19 cellular contexts compared by ENCODE assay signal in the genomic region with DNA sequence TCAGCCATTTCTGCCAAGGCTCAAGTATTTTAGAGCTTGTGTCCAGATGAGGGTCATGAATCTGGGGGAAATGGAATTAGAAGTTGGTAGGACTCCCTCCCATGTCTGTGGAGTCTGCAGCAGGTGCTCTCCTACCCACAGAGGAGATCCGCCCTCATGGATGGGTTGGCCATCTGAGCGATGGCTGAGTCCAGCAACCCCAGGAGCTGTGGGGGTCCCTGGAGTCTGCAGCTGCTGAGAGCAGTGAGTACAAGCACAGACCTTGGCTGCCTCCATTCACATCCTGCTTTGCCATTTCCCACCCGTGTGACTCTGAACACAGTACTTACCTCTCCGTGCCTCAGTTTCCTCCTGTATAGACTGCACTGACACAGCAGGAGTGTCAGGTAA. TPM values are rescaled to one million over a fixed set of nuclear protein-coding genes. Genes with fewer than 3 reads are reported as not detected.
DNase-seq lines count a peak whose midpoint lies in the region; ATAC-seq, FAIRE-seq and TF ChIP-seq lines count a peak whose summit lies in the region.
"Had no signal": no experiment of that assay in that cellular context is flagged by ENCODE, and none has a peak within 500 bp of the region (broad histone marks: within the 10 kb centered on the region; RNA-seq: fewer than 3 reads in every experiment).

No MANE protein-coding gene starts in this region.

- no peak for TF ChIP-seq EP300 in HepG2 (IDR thresholded peaks at IDR 0.05; ENCODE audit: low read depth in 2 of 2, low read length in 2 of 2)
- TF ChIP-seq EP300 in HepG2 (CRISPR knock-in tag; IDR thresholded peaks at IDR 0.05; ENCODE audit: borderline replicate concordance): no peak

- TF ChIP-seq POLR2A in HepG2 (IDR thresholded peaks at IDR 0.05; ENCODE audit: insufficient read depth in 1 of 2, low read depth in 2 of 2, low read length in 2 of 2): no peak

- WGBS in liver: 60% methylated on average over 4 of the region's 4 CpGs
- WGBS in HepG2 (ENCODE audit: low lambda C conversion rate): 100% methylated on average over 2 of the region's 4 CpGs
- 17 to 53% (median 23%) methylated on average over 4 of the region's 4 CpGs for WGBS in psoas muscle, 3 donors

- TF ChIP-seq RAD21 in liver (IDR thresholded peaks at IDR 0.05) (no peak), HepG2 (CRISPR knock-in tag; IDR thresholded peaks at IDR 0.05) (no peak)

- no peak for DNase-seq in HepG2 (ENCODE audit: low spot score)
- DNase-seq in glutamatergic neuron: no peak
- peak in 1 of 2 donors; percentile 46 for DNase-seq in psoas muscle
- no peak for DNase-seq in GM20000 (ENCODE audit: low spot score)
- DNase-seq in NCI-H2196 (lab: John Stamatoyannopoulos, UW; ENCODE audit: unreplicated experiment): no peak
- DNase-seq in NK-92 (lab: John Stamatoyannopoulos, UW; ENCODE audit: unreplicated experiment): no peak
- DNase-seq: CD4-positive, alpha-beta T cell; DMS153; GF-D8; HCEC 1CT; NK-92 treated with Interleukin-12 subunit alpha and Interleukin-12 subunit beta, amount 100 ng/mL, for 24 hours; RPMI8226 had no signal

- POLR2A ChIA-PET in HepG2 (lab: Yijun Ruan, JAX): interaction anchor here (1.2 kb wide), 1 partner anchor 86 kb away, joined by 4 read pairs; a partner anchor contains a TSS

- H3K27me3 ChIP-seq in liver (ENCODE audit: control insufficient read depth in 4 of 4, insufficient read depth in 4 of 4, low read length in 3 of 4): no peaks in the 10 kb centered on the region
- peaks cover 0 to 26% of the 10 kb centered on the region in 2 experiments; a peak in 2 of 5 replicates for H3K27me3 ChIP-seq in HepG2 (ENCODE audit: control insufficient read depth in 1 of 2, insufficient read depth in 2 of 2, low read length in 2 of 2)
- no peaks in the 10 kb centered on the region for H3K27me3 ChIP-seq in psoas muscle (ENCODE audit: insufficient read depth in 3 of 3, low read length in 2 of 3)
- H3K27me3 ChIP-seq: vagina had no signal

- H3K4me3 ChIP-seq in liver (ENCODE audit: low read depth in 1 of 3, low read length in 3 of 3) (no peak overlapping the region), HepG2 (replicated peaks in 1 of 3; ENCODE audit: insufficient read depth in 1 of 3, low read depth in 2 of 3, low read length in 3 of 3) (no peak overlapping the region), psoas muscle (no peak overlapping the region)
- H3K4me3 ChIP-seq: vagina had no signal

- no TSS peak for BruUV-seq in HepG2 (replicated peaks; lab: Mats Ljungman, UMichigan)

- H3K4me2 ChIP-seq in HepG2 (ENCODE audit: low read depth, low read length): no peak overlapping the region

- H3K79me2 ChIP-seq in HepG2 (ENCODE audit: insufficient read depth, low read length): no peaks in the 10 kb centered on the region

- no peak for FAIRE-seq in HepG2 (lab: Jason Lieb, UNC)

- H3K27me3 Mint-ChIP-seq in glutamatergic neuron (ENCODE audit: unreplicated experiment): peaks cover 14% of the 10 kb centered on the region
- H3K27me3 Mint-ChIP-seq: CD4-positive, alpha-beta T cell had no signal

- H3K27ac ChIP-seq in liver (ENCODE audit: low read depth in 1 of 2, low read length in 2 of 2) (peak overlapping the region; percentile 80 to 87), HepG2 (ENCODE audit: extremely low read length, insufficient read depth, low read length) (no peak overlapping the region), psoas muscle (peak overlapping the region; percentile 98)
- H3K27ac ChIP-seq: vagina had no signal

- CTCF ChIA-PET in HepG2 (lab: Yijun Ruan, JAX; ENCODE audit: low intra/inter-chr PET ratio, low total read pairs): no interaction called here

- H3K27ac Mint-ChIP-seq in glutamatergic neuron (ENCODE audit: unreplicated experiment): peak overlapping the region; percentile 87
- H3K27ac Mint-ChIP-seq: activated T-helper 1 cell treated with anti-CD3 and anti-CD28 coated beads, Interleukin-12 subunit alpha, Interleukin-12 subunit beta, Interleukin-2, Interleukin-4 antibody, amounts not matched to agents 30 ng/mL and 10 ng/mL and 1 ng/mL, durations not matched to agents 14 hours and 24 hours and 36 hours; CD4-positive, alpha-beta T cell; dendritic cell treated with granulocyte-macrophage colony-stimulating factor and Interleukin-4, amounts not matched to agents 40 ng/mL and 50 ng/mL, for 4 days; stimulated activated naive CD8-positive, alpha-beta T cell treated with anti-CD3 and anti-CD28 coated beads, Interleukin-15, Interleukin-2, amounts not matched to agents 100 ng/mL and 50 ng/mL, for 24 hours had no signal

- TF ChIP-seq CTCF in liver (IDR thresholded peaks at IDR 0.05; ENCODE audit: low read depth, low read length, missing input control) (no peak), HepG2 (CRISPR knock-in tag; IDR thresholded peaks at IDR 0.05) (no peak), glutamatergic neuron (IDR thresholded peaks at IDR 0.05; ENCODE audit: partially characterized antibody, unreplicated experiment) (no peak), psoas muscle (IDR thresholded peaks at IDR 0.05) (no peak), GM20000 (IDR thresholded peaks at IDR 0.05; ENCODE audit: extremely low read depth, missing control alignments) (no peak)

- peaks cover 29 to 89% (median 79%) of the 10 kb centered on the region in 4 donors for H3K4me1 ChIP-seq in liver (ENCODE audit: control insufficient read depth in 4 of 4, insufficient read depth in 4 of 4, low read length in 3 of 4)
- H3K4me1 ChIP-seq in HepG2 (ENCODE audit: insufficient read depth, low read length): peaks cover 70% of the 10 kb centered on the region
- peaks cover 94% of the 10 kb centered on the region for H3K4me1 ChIP-seq in psoas muscle

- no peaks in the 10 kb centered on the region for H3K36me3 Mint-ChIP-seq in glutamatergic neuron (ENCODE audit: unreplicated experiment)
- H3K36me3 Mint-ChIP-seq: activated naive CD4-positive, alpha-beta T cell treated with anti-CD3 and anti-CD28 coated beads, Interleukin-2, amount 50 U/mL, for 72 hours had no signal

- in situ Hi-C loops in HepG2 (cut with HindIII; ENCODE audit: extremely low pct_ligation_motif_present, low pct_unique_long_range_greater_than_20kb): no loop called here

- H3K9me3 Mint-ChIP-seq in glutamatergic neuron (ENCODE audit: unreplicated experiment): peaks cover 6% of the 10 kb centered on the region
- H3K9me3 Mint-ChIP-seq: activated naive CD4-positive, alpha-beta T cell treated with anti-CD3 and anti-CD28 coated beads, Interleukin-2, amount 50 U/mL, for 72 hours; activated T-helper 1 cell treated with anti-CD3 and anti-CD28 coated beads, Interleukin-12 subunit alpha, Interleukin-12 subunit beta, Interleukin-2, Interleukin-4 antibody, amounts not matched to agents 30 ng/mL and 10 ng/mL and 1 ng/mL, durations not matched to agents 14 hours and 24 hours and 36 hours; CD4-positive, alpha-beta T cell; dendritic cell treated with granulocyte-macrophage colony-stimulating factor and Interleukin-4, amounts not matched to agents 40 ng/mL and 50 ng/mL, for 4 days; stimulated activated naive CD8-positive, alpha-beta T cell treated with anti-CD3 and anti-CD28 coated beads, Interleukin-15, Interleukin-2, amounts not matched to agents 100 ng/mL and 50 ng/mL, for 24 hours had no signal

- no peak overlapping the region for H3K9ac ChIP-seq in liver (ENCODE audit: low read depth in 1 of 2, low read length in 2 of 2)
- H3K9ac ChIP-seq in HepG2 (ENCODE audit: insufficient read depth, low read depth, low read length): no peak overlapping the region

- no peak overlapping the region for H3K4me3 Mint-ChIP-seq in glutamatergic neuron (ENCODE audit: unreplicated experiment)
- H3K4me3 Mint-ChIP-seq: activated T-helper 1 cell treated with anti-CD3 and anti-CD28 coated beads, Interleukin-12 subunit alpha, Interleukin-12 subunit beta, Interleukin-2, Interleukin-4 antibody, amounts not matched to agents 30 ng/mL and 10 ng/mL and 1 ng/mL, durations not matched to agents 14 hours and 24 hours and 36 hours; CD4-positive, alpha-beta T cell; dendritic cell treated with granulocyte-macrophage colony-stimulating factor and Interleukin-4, amounts not matched to agents 40 ng/mL and 50 ng/mL, for 4 days; stimulated activated naive CD8-positive, alpha-beta T cell treated with anti-CD3 and anti-CD28 coated beads, Interleukin-15, Interleukin-2, amounts not matched to agents 100 ng/mL and 50 ng/mL, for 24 hours had no signal

- no peaks in the 10 kb centered on the region for H3K36me3 ChIP-seq in liver (ENCODE audit: control insufficient read depth in 4 of 4, insufficient read depth in 3 of 4, low read depth in 1 of 4, low read length in 3 of 4)
- no peaks in the 10 kb centered on the region for H3K36me3 ChIP-seq in HepG2 (replicated peaks in 1 of 2; ENCODE audit: control insufficient read depth in 1 of 2, insufficient read depth in 2 of 2, low read length in 2 of 2)
- no peaks in the 10 kb centered on the region for H3K36me3 ChIP-seq in psoas muscle (ENCODE audit: insufficient read depth in 1 of 2, low read depth in 1 of 2)
- H3K36me3 ChIP-seq: vagina had no signal

- no peaks in the 10 kb centered on the region for H3K9me3 ChIP-seq in liver (ENCODE audit: control insufficient read depth in 4 of 4, low read length in 3 of 4)
- no peaks in the 10 kb centered on the region for H3K9me3 ChIP-seq in HepG2 (ENCODE audit: low read length)
- H3K9me3 ChIP-seq in psoas muscle: no peaks in the 10 kb centered on the region
- H3K9me3 ChIP-seq: vagina had no signal

- intact Hi-C loops in HepG2 (cut with micrococcal nuclease; ENCODE audit: unreplicated experiment) (no loop called here), psoas muscle (cut with DNase I) (no loop called here)

- no peaks in the 10 kb centered on the region for H4K20me1 ChIP-seq in HepG2 (ENCODE audit: insufficient read depth, low read length)

- ATAC-seq in HepG2 (no peak), psoas muscle (no peak), GM21723 (IDR thresholded peaks at IDR 0.05; ENCODE audit: unreplicated experiment) (no peak)
- ATAC-seq: activated naive CD4-positive, alpha-beta T cell treated with anti-CD3 and anti-CD28 coated beads, Interleukin-2, amount 50 U/mL, for 72 hours had no signal

- H3K4me1 Mint-ChIP-seq in glutamatergic neuron (ENCODE audit: low read depth, unreplicated experiment): peaks cover 39% of the 10 kb centered on the region

- H2AFZ ChIP-seq in HepG2 (ENCODE audit: low read length): no peak overlapping the region

RNA-seq across cellular contexts. Expression of a gene that starts 25.8 kb away (rescaled TPM):
- 10 to 100 TPM in 1 of 2 donors, 1 to 10 TPM in 1; 1.1 to 17.5 TPM for total RNA-seq in liver
- 10 to 100 TPM in 1 of 2 donors, 1 to 10 TPM in 1; 3.9 to 36.6 TPM for polyA plus RNA-seq in liver
- 0.09 and 0.22 TPM in 2 replicates for total RNA-seq in HepG2 (2016; rRNA removed; fragmentation: Illumina TruSeq; extraction: Trizol)
- total RNA-seq in HepG2 (2016; cell fraction: cytosol; rRNA removed; fragmentation: Illumina TruSeq; extraction: Trizol; ENCODE audit: low read depth): under 0.01 TPM in 1 of 2 replicates, not detected in the other
- 0.04 and 0.09 TPM in 2 replicates for total RNA-seq in HepG2 (2016; cell fraction: insoluble cytoplasmic fraction; rRNA removed; fragmentation: Illumina TruSeq; extraction: Trizol)
- total RNA-seq in HepG2 (2016; cell fraction: membrane; rRNA removed; fragmentation: Illumina TruSeq; extraction: Trizol): 0.10 and 0.12 TPM in 2 replicates
- total RNA-seq in HepG2 (2016; cell fraction: nucleus; rRNA removed; fragmentation: Illumina TruSeq; extraction: Trizol): 0.16 and 0.25 TPM in 2 replicates
- polyA plus RNA-seq in HepG2 (2011; rRNA removed): 0.05 and 0.30 TPM in 2 replicates
- polyA plus RNA-seq in HepG2 (2011; cell fraction: cytosol; rRNA removed): 0.04 and 0.07 TPM in 2 replicates
- 0.33 and 0.42 TPM in 2 replicates for polyA plus RNA-seq in HepG2 (2011; cell fraction: nucleus; rRNA removed)
- 0.07 and 0.19 TPM in 2 replicates for polyA plus RNA-seq in HepG2 (2012)
- 0.02 and 0.03 TPM in 2 replicates for polyA plus RNA-seq in HepG2 (2016; cell fraction: cytosol; fragmentation: Illumina TruSeq; extraction: Trizol; ENCODE audit: low read depth)
- 0.15 and 0.20 TPM in 2 replicates for polyA plus RNA-seq in HepG2 (2016; cell fraction: insoluble cytoplasmic fraction; fragmentation: Illumina TruSeq; extraction: Trizol; ENCODE audit: low read depth)
- polyA plus RNA-seq in HepG2 (2016; cell fraction: membrane; fragmentation: Illumina TruSeq; extraction: Trizol; ENCODE audit: low read depth): 0.03 and 0.05 TPM in 2 replicates
- polyA plus RNA-seq in HepG2 (2016; cell fraction: nucleus; fragmentation: Illumina TruSeq; extraction: Trizol; ENCODE audit: insufficient read depth, low read depth): 0.30 and 0.49 TPM in 2 replicates
- polyA minus RNA-seq in HepG2 (2011; rRNA and poly(A)+ RNA removed; ENCODE audit: low replicate concordance): 0.46 and 18.5 TPM in 2 replicates
- 0.30 and 0.70 TPM in 2 replicates for polyA minus RNA-seq in HepG2 (2011; cell fraction: cytosol; rRNA and poly(A)+ RNA removed)
- 0.39 and 0.62 TPM in 2 replicates for polyA minus RNA-seq in HepG2 (2011; cell fraction: nucleus; rRNA and poly(A)+ RNA removed)
- total RNA-seq in glutamatergic neuron (ENCODE audit: unreplicated experiment): 16.1 TPM
- 100 to 1,000 TPM; 447 to 745 (median 673) TPM for total RNA-seq in psoas muscle
- polyA plus RNA-seq in psoas muscle: 100 to 1,000 TPM; 136 to 855 (median 503) TPM
- total RNA-seq: activated T-helper 1 cell treated with anti-CD3 and anti-CD28 coated beads, Interleukin-12 subunit alpha, Interleukin-12 subunit beta, Interleukin-2, Interleukin-4 antibody, amounts not matched to agents 30 ng/mL and 10 ng/mL and 1 ng/mL, durations not matched to agents 14 hours and 24 hours and 36 hours had no signal

RNA-seq across cellular contexts. Expression of a gene that starts 46.4 kb away (rescaled TPM):
- under 1 TPM in 1 of 2 donors, not detected in 1; 0.09 TPM for total RNA-seq in liver
- under 1 TPM; 0.03 to 0.04 TPM for polyA plus RNA-seq in liver
- not detected in 2 replicates for total RNA-seq in HepG2 (2016; rRNA removed; fragmentation: Illumina TruSeq; extraction: Trizol)
- not detected in 2 replicates for total RNA-seq in HepG2 (2016; cell fraction: cytosol; rRNA removed; fragmentation: Illumina TruSeq; extraction: Trizol; ENCODE audit: low read depth)
- total RNA-seq in HepG2 (2016; cell fraction: insoluble cytoplasmic fraction; rRNA removed; fragmentation: Illumina TruSeq; extraction: Trizol): not detected in 2 replicates
- not detected in 2 replicates for total RNA-seq in HepG2 (2016; cell fraction: membrane; rRNA removed; fragmentation: Illumina TruSeq; extraction: Trizol)
- total RNA-seq in HepG2 (2016; cell fraction: nucleus; rRNA removed; fragmentation: Illumina TruSeq; extraction: Trizol): not detected in 2 replicates
- 0.05 TPM in 1 of 2 replicates, not detected in the other for polyA plus RNA-seq in HepG2 (2011; rRNA removed)
- polyA plus RNA-seq in HepG2 (2011; cell fraction: cytosol; rRNA removed): not detected in 2 replicates
- polyA plus RNA-seq in HepG2 (2011; cell fraction: nucleus; rRNA removed): not detected in 2 replicates
- 0.05 TPM in 1 of 2 replicates, not detected in the other for polyA plus RNA-seq in HepG2 (2012)
- polyA plus RNA-seq in HepG2 (2016; cell fraction: cytosol; fragmentation: Illumina TruSeq; extraction: Trizol; ENCODE audit: low read depth): not detected in 2 replicates
- not detected in 2 replicates for polyA plus RNA-seq in HepG2 (2016; cell fraction: insoluble cytoplasmic fraction; fragmentation: Illumina TruSeq; extraction: Trizol; ENCODE audit: low read depth)
- polyA plus RNA-seq in HepG2 (2016; cell fraction: membrane; fragmentation: Illumina TruSeq; extraction: Trizol; ENCODE audit: low read depth): not detected in 2 replicates
- polyA plus RNA-seq in HepG2 (2016; cell fraction: nucleus; fragmentation: Illumina TruSeq; extraction: Trizol; ENCODE audit: insufficient read depth, low read depth): not detected in 2 replicates
- 0.05 TPM in 1 of 2 replicates, not detected in the other for polyA minus RNA-seq in HepG2 (2011; rRNA and poly(A)+ RNA removed; ENCODE audit: low replicate concordance)
- polyA minus RNA-seq in HepG2 (2011; cell fraction: cytosol; rRNA and poly(A)+ RNA removed): not detected in 2 replicates
- polyA minus RNA-seq in HepG2 (2011; cell fraction: nucleus; rRNA and poly(A)+ RNA removed): not detected in 2 replicates
- total RNA-seq in glutamatergic neuron (ENCODE audit: unreplicated experiment): 0.64 TPM
- total RNA-seq in psoas muscle: 100 to 1,000 TPM in 1 of 4 donors, 10 to 100 TPM in 3; 29.7 to 110 (median 31.7) TPM
- 10 to 100 TPM in 2 of 3 donors, 1 to 10 TPM in 1; 3.0 to 14.5 (median 14.5) TPM for polyA plus RNA-seq in psoas muscle
- total RNA-seq: CD4-positive, alpha-beta T cell; vagina had no signal

Comparison
In these comparisons a context has a peak if more than half of its experiments do, and no peak if none do; other contexts are left out.
1. RNA of a gene that starts 25.8 kb away (total RNA-seq): 447 to 745 TPM in psoas muscle; 1.1 to 17.5 TPM in liver, 16.1 TPM in glutamatergic neuron (single experiment) and under 0.01 to 0.25 TPM in HepG2; every median in the first group is over 10 times any median in the second.
2. RNA of a gene that starts 46.4 kb away (total RNA-seq): 29.7 to 110 TPM in psoas muscle; 0.64 TPM in glutamatergic neuron (single experiment), 0.09 TPM in liver and not detected in HepG2; every median in the first group is over 10 times any median in the second.